24 cellular contexts compared by ENCODE assay signal in the genomic region with DNA sequence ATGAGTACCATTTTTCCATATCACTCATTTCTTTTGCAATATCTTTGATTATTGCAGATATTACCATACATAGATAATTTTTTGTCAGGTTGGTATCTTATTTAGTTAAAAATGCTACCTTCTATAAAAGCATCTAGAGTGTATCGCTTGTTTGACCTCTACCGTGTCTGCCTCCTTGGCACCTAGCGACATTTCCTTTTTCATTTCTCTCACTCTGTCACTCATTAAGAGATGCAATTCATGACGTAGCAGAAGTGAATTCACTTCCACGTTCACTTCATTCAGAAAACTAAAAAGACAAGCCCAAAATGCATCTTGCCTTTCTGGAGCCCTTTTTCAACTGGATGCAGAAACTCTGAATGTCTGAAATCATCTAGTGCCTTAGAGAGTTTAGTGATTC.
DNase-seq lines count a peak whose midpoint lies in the region; ATAC-seq, FAIRE-seq and TF ChIP-seq lines count a peak whose summit lies in the region.
"Had no signal": no experiment of that assay in that cellular context is flagged by ENCODE, and none has a peak within 500 bp of the region (broad histone marks: within the 10 kb centered on the region; RNA-seq: fewer than 3 reads in every experiment).

No MANE protein-coding gene starts in this region.

- no peak overlapping the region for H3K4me2 ChIP-seq in neuronal stem cell (ENCODE audit: insufficient read depth, low read length, poor library complexity, severe bottlenecking)

- no peak overlapping the region for H3K14ac ChIP-seq in neuronal stem cell (ENCODE audit: low read length)

- H4K8ac ChIP-seq in neuronal stem cell (ENCODE audit: low read depth, low read length): no peak overlapping the region

- H3K4me1 ChIP-seq in neuronal stem cell (ENCODE audit: control insufficient read depth in 2 of 2, insufficient read depth in 1 of 2, low read depth in 1 of 2, low read length in 2 of 2): peaks cover 2 to 6% of the 10 kb centered on the region in 2 donors
- no peaks in the 10 kb centered on the region for H3K4me1 ChIP-seq in pancreas

- H2AK5ac ChIP-seq in neuronal stem cell (ENCODE audit: low read depth, low read length): no peak overlapping the region

- H2BK120ac ChIP-seq in neuronal stem cell (ENCODE audit: low read depth, low read length): no peak overlapping the region

- H3K4me3 ChIP-seq in neuronal stem cell (ENCODE audit: low read length in 2 of 2) (no peak overlapping the region), pancreas (no peak overlapping the region)

- no peaks in the 10 kb centered on the region for H3K27me3 ChIP-seq in neuronal stem cell (ENCODE audit: control insufficient read depth in 3 of 3, insufficient read depth in 3 of 3, low read depth in 1 of 3, low read length in 3 of 3)
- H3K27me3 ChIP-seq in pancreas: no peaks in the 10 kb centered on the region

- WGBS in neuronal stem cell (ENCODE audit: extremely low coverage in 2 of 2, insufficient read length in 2 of 2, insufficient replicate concordance in 1 of 2), 2 donors: no CpG with 5 or more reads among the region's 5 CpGs
- 71 to 78% methylated on average over 5 of the region's 5 CpGs for WGBS in pancreas, 2 donors

- DNase-seq in T-helper 2 cell treated with Interferon-gamma antibody and Interleukin-4, amounts not matched to agents 5 μg/mL and 100 μg/mL, for 36 hours (ENCODE audit: low spot score): no peak
- DNase-seq in T-helper 2 cell (no peak), neuronal stem cell (ENCODE audit: low spot score) (no peak), OCI-M2 (lab: John Stamatoyannopoulos, UW; ENCODE audit: unreplicated experiment) (no peak), pancreas (no peak), amniotic stem cell (lab: John Stamatoyannopoulos, UW) (no peak)
- DNase-seq: 8988T, AML-193, DMS53, GDM1, Karpas-422, NCI-H1417, NCI-H187, NCI-H2107, NCI-H446 treated with DMSO at 0.1 percent for 48 hours, NCI-H526 treated with DMSO at 0.1 percent for 48 hours, PC-3, Right ventricle myocardium superior, SW 1271 had no signal

- peaks cover 17% of the 10 kb centered on the region for H3K4me1 Mint-ChIP-seq in T-helper 2 cell treated with Interferon-gamma antibody and Interleukin-4, amounts not matched to agents 5 μg/mL and 100 μg/mL, for 36 hours (ENCODE audit: low read depth)

- no peak overlapping the region for H3K9ac ChIP-seq in neuronal stem cell (ENCODE audit: low read depth, low read length, poor library complexity)

- H3K27ac Mint-ChIP-seq in T-helper 2 cell treated with Interferon-gamma antibody and Interleukin-4, amounts not matched to agents 5 μg/mL and 100 μg/mL, for 36 hours: no peak overlapping the region
- H3K27ac Mint-ChIP-seq: CD14-positive monocyte had no signal

- no peaks in the 10 kb centered on the region for H3K9me3 Mint-ChIP-seq in T-helper 2 cell treated with Interferon-gamma antibody and Interleukin-4, amounts not matched to agents 5 μg/mL and 100 μg/mL, for 36 hours

- intact Hi-C loops in pancreas (cut with DNase I): no loop called here

- no peak overlapping the region for H4K91ac ChIP-seq in neuronal stem cell (ENCODE audit: low read depth, low read length, poor library complexity)

- H3K79me1 ChIP-seq in neuronal stem cell (ENCODE audit: low read depth, low read length): no peaks in the 10 kb centered on the region

- peak overlapping the region; percentile 41 for H3K4me3 Mint-ChIP-seq in T-helper 2 cell treated with Interferon-gamma antibody and Interleukin-4, amounts not matched to agents 5 μg/mL and 100 μg/mL, for 36 hours

- peak; percentile 55 for ATAC-seq in GM18498 (IDR thresholded peaks at IDR 0.05; ENCODE audit: unreplicated experiment)
- ATAC-seq in HG02678 (IDR thresholded peaks at IDR 0.05; ENCODE audit: unreplicated experiment): peak; percentile 58
- no peak for ATAC-seq in pancreas
- ATAC-seq: PC-3 had no signal

- H3K27ac ChIP-seq in neuronal stem cell (replicated peaks; ENCODE audit: low read length): no peak overlapping the region
- H3K27ac ChIP-seq in pancreas: no peak overlapping the region

- H2BK12ac ChIP-seq in neuronal stem cell (ENCODE audit: low read length): no peak overlapping the region

- H3K27me3 Mint-ChIP-seq in T-helper 2 cell treated with Interferon-gamma antibody and Interleukin-4, amounts not matched to agents 5 μg/mL and 100 μg/mL, for 36 hours (ENCODE audit: low read depth): peaks cover 3% of the 10 kb centered on the region

- H3K36me3 ChIP-seq in neuronal stem cell (replicated peaks in 1 of 2; ENCODE audit: control insufficient read depth in 2 of 2, insufficient read depth in 2 of 2, low read length in 2 of 2): peaks cover 0 to 2% of the 10 kb centered on the region in 2 donors
- H3K36me3 ChIP-seq in pancreas: no peaks in the 10 kb centered on the region

- no peaks in the 10 kb centered on the region for H3K36me3 Mint-ChIP-seq in T-helper 2 cell treated with Interferon-gamma antibody and Interleukin-4, amounts not matched to agents 5 μg/mL and 100 μg/mL, for 36 hours (ENCODE audit: low read depth)
- H3K36me3 Mint-ChIP-seq: CD14-positive monocyte had no signal

- no peak for FAIRE-seq in pancreas (lab: Jason Lieb, UNC)
- FAIRE-seq: D721Med, H1 had no signal

- H3K18ac ChIP-seq in neuronal stem cell (ENCODE audit: low read length): no peak overlapping the region

- H3K4ac ChIP-seq in neuronal stem cell (ENCODE audit: low read length): no peak overlapping the region

- no peak overlapping the region for H2BK5ac ChIP-seq in neuronal stem cell (ENCODE audit: low read length)

- no peak overlapping the region for H3K23ac ChIP-seq in neuronal stem cell (ENCODE audit: low read depth, low read length, poor library complexity)

- H3K9me3 ChIP-seq in neuronal stem cell (replicated peaks in 1 of 2; ENCODE audit: control insufficient read depth in 2 of 2, insufficient read depth in 1 of 2, low read depth in 1 of 2, low read length in 2 of 2) (peaks cover 0 to 6% of the 10 kb centered on the region in 2 donors), pancreas (no peaks in the 10 kb centered on the region)

- TF ChIP-seq CTCF in pancreas (IDR thresholded peaks at IDR 0.05): no peak

- no peak overlapping the region for H2BK15ac ChIP-seq in neuronal stem cell (ENCODE audit: low read length)

- peak overlapping the region; percentile 8 for H2AFZ ChIP-seq in neuronal stem cell (ENCODE audit: low read length)

Comparison
In these comparisons a context has a peak if more than half of its experiments do, and no peak if none do; other contexts are left out.
1. ATAC-seq: peak in GM18498 (single experiment) and HG02678 (single experiment); none in pancreas (0 of 4).